8 cellular contexts compared by ENCODE assay signal in genomic region chr15:60004019-60004845, GRCh38. TPM values are rescaled to one million over a fixed set of nuclear protein-coding genes. Genes with fewer than 3 reads are reported as not detected.
DNase-seq lines count a peak whose midpoint lies in the region; ATAC-seq and TF ChIP-seq lines count a peak whose summit lies in the region.

FOXB1 (plus strand) TSS chr15:60004311; CDS start chr15:60004964, 653 bp downstream.

- peaks cover 43% of the 10 kb centered on the region for H3K36me3 Mint-ChIP-seq in activated T-helper 17 cell treated with anti-CD3 and anti-CD28 coated beads, Interleukin-2, amount 50 U/mL, for 72 hours (ENCODE audit: low read depth)

- peaks cover 12% of the 10 kb centered on the region for H3K9me3 Mint-ChIP-seq in activated T-helper 17 cell treated with anti-CD3 and anti-CD28 coated beads, Interleukin-2, amount 50 U/mL, for 72 hours

- H3K27ac ChIP-seq in ACC112 (ENCODE audit: low read depth, low read length): no peak within 1 kb of the TSS
- peak within 1 kb of the TSS; percentile 99 for H3K27ac ChIP-seq in HEK293 (ENCODE audit: extremely low read depth, low read depth, low read length)
- no peak within 1 kb of the TSS for H3K27ac ChIP-seq in mesodermal cell (ENCODE audit: low read depth, low read length, severe bottlenecking)

- no peak within 1 kb of the TSS for H2AFZ ChIP-seq in ACC112 (ENCODE audit: low read length, unreplicated experiment)

- POLR2A ChIA-PET in HEK293 (lab: Yijun Ruan, JAX): interaction anchor here (0.8 to 1.5 kb wide), 6 partner anchors 10 to 394 kb away, joined by 3 to 10 read pairs (median 4); partner anchors contain the start of gene ANXA2

- peak; percentile 69; the same call in 1 of the 2 replicates for TF ChIP-seq CTCF in HEK293 (tag by site-specific recombination; IDR thresholded peaks at IDR 0.05)

- peak within 1 kb of the TSS; percentile 89 for H3K27ac Mint-ChIP-seq in activated T-helper 17 cell treated with anti-CD3 and anti-CD28 coated beads, Interleukin-2, amount 50 U/mL, for 72 hours

- H3K9me3 ChIP-seq in HEK293 (ENCODE audit: control insufficient read depth, insufficient read depth, low read depth, low read length) (no peaks in the 10 kb centered on the region), mesodermal cell (ENCODE audit: control insufficient read depth, low read length) (no peaks in the 10 kb centered on the region)

- peaks cover 99% of the 10 kb centered on the region for H3K27me3 ChIP-seq in ACC112 (ENCODE audit: insufficient read depth, low read length)

- H3K4me1 Mint-ChIP-seq in activated T-helper 17 cell treated with anti-CD3 and anti-CD28 coated beads, Interleukin-2, amount 50 U/mL, for 72 hours: peaks cover 21% of the 10 kb centered on the region

- H3K27me3 Mint-ChIP-seq in activated T-helper 17 cell treated with anti-CD3 and anti-CD28 coated beads, Interleukin-2, amount 50 U/mL, for 72 hours: peaks cover 70% of the 10 kb centered on the region

- H3K4me1 ChIP-seq in ACC112 (ENCODE audit: control insufficient read depth, insufficient read depth, low read length, unreplicated experiment) (peaks cover 7% of the 10 kb centered on the region), HEK293 (ENCODE audit: control insufficient read depth, insufficient read depth, low read length) (peaks cover 25% of the 10 kb centered on the region), mesodermal cell (ENCODE audit: control insufficient read depth, insufficient read depth, low read length, poor library complexity, severe bottlenecking) (peaks cover 32% of the 10 kb centered on the region)

- CTCF ChIA-PET in HEK293 (lab: Yijun Ruan, JAX): interaction anchor here (0.6 to 2.5 kb wide), 8 partner anchors 59 to 319 kb away, joined by 3 to 24 read pairs (median 3); no protein-coding TSS in a partner anchor

- no peak for ATAC-seq in activated T-helper 17 cell treated with anti-CD3 and anti-CD28 coated beads, Interleukin-2, amount 50 U/mL, for 72 hours (replicated peaks)
- no peak for ATAC-seq in HG03097 (IDR thresholded peaks at IDR 0.05; ENCODE audit: low FRiP score, unreplicated experiment)
- ATAC-seq in HG02840 (IDR thresholded peaks at IDR 0.05; ENCODE audit: low FRiP score, unreplicated experiment): no peak

- H3K4me3 Mint-ChIP-seq in activated T-helper 17 cell treated with anti-CD3 and anti-CD28 coated beads, Interleukin-2, amount 50 U/mL, for 72 hours: peak within 1 kb of the TSS; percentile 88

- H3K36me3 ChIP-seq in ACC112 (ENCODE audit: insufficient read depth, low read length) (no peaks in the 10 kb centered on the region), HEK293 (ENCODE audit: control insufficient read depth in 2 of 2, insufficient read depth in 1 of 2, low read length in 2 of 2) (no peaks in the 10 kb centered on the region; a peak in 1 of 3 replicates), mesodermal cell (ENCODE audit: control insufficient read depth, insufficient read depth, low read length) (no peaks in the 10 kb centered on the region)

- no peaks in the 10 kb centered on the region for H3K79me2 ChIP-seq in ACC112 (ENCODE audit: control insufficient read depth, insufficient read depth, low read length, unreplicated experiment)

- DNase-seq in T-helper 9 cell (no peak), NCI-H2029 treated with DMSO at 0.1 percent for 48 hours (lab: John Stamatoyannopoulos, UW) (no peak)

- WGBS in mesodermal cell (ENCODE audit: insufficient coverage in 2 of 2), 2 experiments: 0% methylated on average over 56 to 74 of the region's 83 CpGs

- peak within 1 kb of the TSS; percentile 4 for H3K4me3 ChIP-seq in ACC112 (ENCODE audit: low read depth, low read length)
- peak within 1 kb of the TSS; percentile 54 for H3K4me3 ChIP-seq in HEK293 (ENCODE audit: low read depth, low read length)
- H3K4me3 ChIP-seq in mesodermal cell (ENCODE audit: extremely low read depth, insufficient read depth, low read length, poor library complexity, severe bottlenecking): peak within 1 kb of the TSS; percentile 45

TF ChIP-seq in HEK293, 187 proteins besides CTCF, POLR2A, EP300 and RAD21 (continues in another document):
- TF ChIP-seq ZBTB6 (tag by site-specific recombination; IDR thresholded peaks at IDR 0.05) (peak; percentile 81), YY1 (tag by site-specific recombination; IDR thresholded peaks at IDR 0.05) (peak; percentile 61), KLF10 (tag by site-specific recombination; IDR thresholded peaks at IDR 0.05) (peak; percentile 31; the same call in 1 of the 2 replicates), ZNF843 (tag by site-specific recombination; IDR thresholded peaks at IDR 0.05) (peak; percentile 57; the same call in 1 of the 2 replicates), KLF1 (tag by site-specific recombination; IDR thresholded peaks at IDR 0.05) (no peak)
- TF ChIP-seq, protein P1, sequence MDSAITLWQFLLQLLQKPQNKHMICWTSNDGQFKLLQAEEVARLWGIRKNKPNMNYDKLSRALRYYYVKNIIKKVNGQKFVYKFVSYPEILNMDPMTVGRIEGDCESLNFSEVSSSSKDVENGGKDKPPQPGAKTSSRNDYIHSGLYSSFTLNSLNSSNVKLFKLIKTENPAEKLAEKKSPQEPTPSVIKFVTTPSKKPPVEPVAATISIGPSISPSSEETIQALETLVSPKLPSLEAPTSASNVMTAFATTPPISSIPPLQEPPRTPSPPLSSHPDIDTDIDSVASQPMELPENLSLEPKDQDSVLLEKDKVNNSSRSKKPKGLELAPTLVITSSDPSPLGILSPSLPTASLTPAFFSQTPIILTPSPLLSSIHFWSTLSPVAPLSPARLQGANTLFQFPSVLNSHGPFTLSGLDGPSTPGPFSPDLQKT (IDR thresholded peaks at IDR 0.05; ENCODE audit: borderline replicate concordance, low read depth, low read length): no peak
- TF ChIP-seq, protein P2, sequence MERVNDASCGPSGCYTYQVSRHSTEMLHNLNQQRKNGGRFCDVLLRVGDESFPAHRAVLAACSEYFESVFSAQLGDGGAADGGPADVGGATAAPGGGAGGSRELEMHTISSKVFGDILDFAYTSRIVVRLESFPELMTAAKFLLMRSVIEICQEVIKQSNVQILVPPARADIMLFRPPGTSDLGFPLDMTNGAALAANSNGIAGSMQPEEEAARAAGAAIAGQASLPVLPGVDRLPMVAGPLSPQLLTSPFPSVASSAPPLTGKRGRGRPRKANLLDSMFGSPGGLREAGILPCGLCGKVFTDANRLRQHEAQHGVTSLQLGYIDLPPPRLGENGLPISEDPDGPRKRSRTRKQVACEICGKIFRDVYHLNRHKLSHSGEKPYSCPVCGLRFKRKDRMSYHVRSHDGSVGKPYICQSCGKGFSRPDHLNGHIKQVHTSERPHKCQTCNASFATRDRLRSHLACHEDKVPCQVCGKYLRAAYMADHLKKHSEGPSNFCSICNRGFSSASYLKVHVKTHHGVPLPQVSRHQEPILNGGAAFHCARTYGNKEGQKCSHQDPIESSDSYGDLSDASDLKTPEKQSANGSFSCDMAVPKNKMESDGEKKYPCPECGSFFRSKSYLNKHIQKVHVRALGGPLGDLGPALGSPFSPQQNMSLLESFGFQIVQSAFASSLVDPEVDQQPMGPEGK (tag by site-specific recombination; IDR thresholded peaks at IDR 0.05): peak; percentile 85

RNA-seq across cellular contexts. Expression of gene FOXB1, which starts in this region (rescaled TPM):
- 1 to 10 TPM in 1 of 2 donors, under 1 TPM in 1; 0.77 to 1.1 TPM for total RNA-seq in activated T-helper 17 cell treated with anti-CD3 and anti-CD28 coated beads, Interleukin-2, amount 50 U/mL, for 72 hours
- 0.22 TPM for polyA plus RNA-seq in mesodermal cell (2013, experiment 1 of 2)
- 0.25 TPM for polyA plus RNA-seq in mesodermal cell (2013, experiment 2 of 2)

Comparison
In these comparisons a context has a peak if more than half of its experiments do, and no peak if none do; other contexts are left out.
1. H3K4me3 ChIP-seq: peak in every context shown above with its lines; median percentile 54 in HEK293; 45 in mesodermal cell; 4 in ACC112.